ENCODE assay signal across 8 cellular contexts in the genomic region with DNA sequence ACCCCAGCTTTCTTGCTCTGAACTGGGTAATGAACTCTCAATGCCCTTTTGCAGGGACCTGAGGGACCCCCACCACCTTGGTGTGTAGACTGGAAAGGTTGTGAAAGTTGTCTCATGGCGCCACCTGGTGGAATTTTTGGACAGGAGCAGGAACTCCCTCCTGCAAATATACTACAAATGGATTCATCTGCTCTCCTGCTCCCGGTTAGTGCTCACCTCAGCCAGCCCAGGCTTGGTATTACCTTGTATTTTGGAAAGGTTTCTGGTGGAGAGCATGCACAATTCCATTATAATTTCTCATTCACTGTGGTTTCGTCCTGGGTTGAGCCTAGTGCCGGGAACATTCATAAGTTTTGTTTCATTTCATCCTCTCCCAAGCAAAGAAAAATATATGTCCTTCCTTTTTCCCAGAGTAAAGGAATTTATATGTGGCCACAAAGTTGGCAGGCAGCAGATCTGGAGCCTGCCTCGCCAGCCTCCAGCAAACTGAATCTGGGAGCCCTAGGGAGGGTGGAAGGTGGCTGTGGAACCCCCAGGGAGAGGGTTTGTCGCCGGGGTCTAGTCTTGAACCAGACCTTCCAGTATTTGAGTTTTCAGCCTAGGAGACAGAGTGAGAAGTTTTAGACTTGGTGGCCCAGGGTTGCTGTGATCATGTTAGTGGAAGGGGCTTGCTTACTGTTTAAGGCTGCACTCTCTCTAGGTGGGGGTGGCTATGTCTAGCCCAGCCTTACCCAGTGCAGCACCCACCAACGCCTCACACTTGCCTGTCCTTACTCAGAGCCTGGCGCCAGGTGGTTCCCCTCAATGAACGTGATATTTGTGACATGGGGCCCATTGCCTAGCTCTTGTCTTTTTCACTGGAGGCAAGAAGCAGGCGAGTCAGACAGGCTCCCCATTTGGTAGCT. TPM values are rescaled to one million over a fixed set of nuclear protein-coding genes. Genes with fewer than 3 reads are reported as not detected.
DNase-seq lines count a peak whose midpoint lies in the region; ATAC-seq and TF ChIP-seq lines count a peak whose summit lies in the region.

No MANE protein-coding gene starts in this region.

- H3K36me3 ChIP-seq in upper lobe of right lung: no peaks in the 10 kb centered on the region

- H3K27me3 ChIP-seq in upper lobe of right lung: peaks cover 9% of the 10 kb centered on the region

- H3K9me3 ChIP-seq in upper lobe of right lung: no peaks in the 10 kb centered on the region

- H3K4me3 ChIP-seq in upper lobe of right lung: no peak overlapping the region

- intact Hi-C loops in head of caudate nucleus (cut with DNase I): loop anchor here (5.0 to 10.0 kb wide), 5 partner anchors 78 to 405 kb away; partner anchors contain the start of gene TACR2
- intact Hi-C loops in posterior cingulate gyrus (cut with DNase I): loop anchor here (1.0 to 10.0 kb wide), 4 partner anchors 165 to 399 kb away; partner anchors contain the start of gene COL13A1
- intact Hi-C loops in upper lobe of right lung (cut with DNase I): loop anchor here (5.0 to 10.0 kb wide), 2 partner anchors 122 to 215 kb away; no protein-coding TSS in a partner anchor

- peak; percentile 17 for DNase-seq in COLO668 (lab: John Stamatoyannopoulos, UW; ENCODE audit: unreplicated experiment)
- DNase-seq in HS-5 (ENCODE audit: low read depth): peak; percentile 18
- DNase-seq in SKM-1 (lab: John Stamatoyannopoulos, UW; ENCODE audit: unreplicated experiment): peak; percentile 13
- DNase-seq in activated naive CD4-positive, alpha-beta T cell treated with anti-CD3 and anti-CD28 coated beads, Interleukin-2, amount 50 U/mL, for 16 hours: peak; percentile 65
- peak; percentile 57 to 91 (median 80) for DNase-seq in head of caudate nucleus
- DNase-seq in posterior cingulate gyrus: peak; percentile 37 to 96 (median 72)
- peak; percentile 54 for DNase-seq in upper lobe of right lung

- no peaks in the 10 kb centered on the region for H3K4me1 ChIP-seq in upper lobe of right lung

- ATAC-seq in upper lobe of right lung: peak; percentile 59
- no peak for ATAC-seq in GM19351 (IDR thresholded peaks at IDR 0.05; ENCODE audit: unreplicated experiment)

- TF ChIP-seq CTCF in upper lobe of right lung (IDR thresholded peaks at IDR 0.05): peak; percentile 89

- no peak overlapping the region for H3K27ac ChIP-seq in upper lobe of right lung

RNA-seq across cellular contexts. Expression of gene FAM241B, which starts 9.5 kb away (rescaled TPM):
- 5.2 TPM for total RNA-seq in upper lobe of right lung

Comparison
In these comparisons a context has a peak if more than half of its experiments do, and no peak if none do; other contexts are left out.
1. DNase-seq: peak in every context shown above with its lines; median percentile 80 in head of caudate nucleus; 72 in posterior cingulate gyrus; 65 in activated naive CD4-positive, alpha-beta T cell treated with anti-CD3 and anti-CD28 coated beads, Interleukin-2, amount 50 U/mL, for 16 hours; 54 in upper lobe of right lung; 18 in HS-5; 17 in COLO668; 13 in SKM-1.